ENCODE assay signal across 14 cellular contexts in the genomic region with DNA sequence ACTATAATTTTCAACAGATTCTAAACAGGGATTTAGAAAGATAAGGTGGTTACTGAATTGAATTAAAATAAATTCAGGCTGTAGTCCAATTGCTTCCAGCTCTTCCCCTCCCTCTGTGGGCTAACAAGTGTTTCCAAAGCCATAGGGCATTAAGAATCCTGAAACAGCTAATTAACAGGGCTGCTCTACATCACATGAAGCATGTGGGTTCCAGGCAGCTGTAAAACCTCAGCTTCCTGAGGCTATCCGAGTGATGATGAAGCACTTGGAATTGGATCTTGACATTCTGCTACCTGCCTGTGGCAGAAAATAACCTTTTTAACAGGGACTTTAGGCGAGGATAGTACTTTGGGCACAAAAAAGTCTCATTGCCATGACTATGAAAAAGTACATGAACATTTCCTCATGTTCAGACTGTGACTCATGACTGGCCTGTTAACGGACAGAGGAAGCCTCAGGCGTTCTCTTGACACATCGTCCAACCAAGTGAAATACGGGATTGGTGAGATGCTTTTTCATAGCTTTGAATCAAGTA.
DNase-seq lines count a peak whose midpoint lies in the region; FAIRE-seq and TF ChIP-seq lines count a peak whose summit lies in the region.
"Had no signal": no experiment of that assay in that cellular context is flagged by ENCODE, and none has a peak within 500 bp of the region (broad histone marks: within the 10 kb centered on the region; RNA-seq: fewer than 3 reads in every experiment).

No MANE protein-coding gene starts in this region.

- H3K27me3 ChIP-seq in brain microvascular endothelial cell (replicated peaks): no peaks in the 10 kb centered on the region

- no peak for FAIRE-seq in HTR-8/SVneo (lab: Jason Lieb, UNC)
- FAIRE-seq: K562, TTC549 had no signal

- no peak overlapping the region for H3K4me3 ChIP-seq in brain microvascular endothelial cell (ENCODE audit: low read depth, low read length)
- H3K4me3 ChIP-seq: coronary artery, K562 had no signal

- no peaks in the 10 kb centered on the region for H3K9me3 Mint-ChIP-seq in progenitor cell of endocrine pancreas (ENCODE audit: low read depth)

- peak overlapping the region; percentile 83 for H3K27ac ChIP-seq in brain microvascular endothelial cell
- H3K27ac ChIP-seq: coronary artery had no signal

- no peak overlapping the region for H3K4me3 Mint-ChIP-seq in progenitor cell of endocrine pancreas (ENCODE audit: low read depth)
- H3K4me3 Mint-ChIP-seq: activated T-cell treated with anti-CD3 and anti-CD28 coated beads, Interleukin-2, amount 50 U/mL, for 24 hours had no signal

- H3K36me3 Mint-ChIP-seq in progenitor cell of endocrine pancreas (ENCODE audit: insufficient read depth): no peaks in the 10 kb centered on the region

- no peak overlapping the region for H3K27ac Mint-ChIP-seq in progenitor cell of endocrine pancreas
- H3K27ac Mint-ChIP-seq: activated T-cell treated with anti-CD3 and anti-CD28 coated beads, Interleukin-2, amount 50 U/mL, for 24 hours had no signal

- no peak for TF ChIP-seq CTCF in brain microvascular endothelial cell (IDR thresholded peaks at IDR 0.05; ENCODE audit: low read depth, low read length, missing control alignments)
- TF ChIP-seq CTCF in progenitor cell of endocrine pancreas (IDR thresholded peaks at IDR 0.05; ENCODE audit: unreplicated experiment): no peak

- DNase-seq in AG08395 (ENCODE audit: low spot score) (peak; percentile 72), HTR-8/SVneo (ENCODE audit: insufficient read length, low spot score) (peak; percentile 62), brain microvascular endothelial cell (peak; percentile 92), kidney tubule cell (ENCODE audit: low spot score) (peak; percentile 91), NCI-H1694 treated with DMSO at 0.1 percent for 48 hours (lab: John Stamatoyannopoulos, UW) (no peak), NCI-H748 treated with DMSO at 0.1 percent for 48 hours (lab: John Stamatoyannopoulos, UW) (no peak), NCI-H446 (lab: John Stamatoyannopoulos, UW) (no peak), progenitor cell of endocrine pancreas (ENCODE audit: low spot score, unreplicated experiment) (no peak)
- DNase-seq: activated T-cell treated with anti-CD3 and anti-CD28 coated beads, Interleukin-2, amount 50 U/mL, for 24 hours; C1 segment of cervical spinal cord; NCI-H524 treated with DMSO at 0.1 percent for 48 hours had no signal

- no peaks in the 10 kb centered on the region for H3K4me1 Mint-ChIP-seq in progenitor cell of endocrine pancreas (ENCODE audit: low read depth)

- H3K27me3 Mint-ChIP-seq in progenitor cell of endocrine pancreas: peaks cover 5% of the 10 kb centered on the region

- H3K36me3 ChIP-seq in brain microvascular endothelial cell (replicated peaks): no peaks in the 10 kb centered on the region

- in situ Hi-C loops in brain microvascular endothelial cell (cut with HindIII; ENCODE audit: low pct_ligation_motif_present, low sequenced_read_pairs): no loop called here

Comparison
In these comparisons a context has a peak if more than half of its experiments do, and no peak if none do; other contexts are left out.
1. DNase-seq: peak in AG08395 (single experiment), HTR-8/SVneo (single experiment), brain microvascular endothelial cell (single experiment) and kidney tubule cell (single experiment); none in NCI-H1694 treated with DMSO at 0.1 percent for 48 hours (single experiment), NCI-H748 treated with DMSO at 0.1 percent for 48 hours (single experiment), NCI-H446 (0 of 2) and progenitor cell of endocrine pancreas (single experiment).